In the genomic region with DNA sequence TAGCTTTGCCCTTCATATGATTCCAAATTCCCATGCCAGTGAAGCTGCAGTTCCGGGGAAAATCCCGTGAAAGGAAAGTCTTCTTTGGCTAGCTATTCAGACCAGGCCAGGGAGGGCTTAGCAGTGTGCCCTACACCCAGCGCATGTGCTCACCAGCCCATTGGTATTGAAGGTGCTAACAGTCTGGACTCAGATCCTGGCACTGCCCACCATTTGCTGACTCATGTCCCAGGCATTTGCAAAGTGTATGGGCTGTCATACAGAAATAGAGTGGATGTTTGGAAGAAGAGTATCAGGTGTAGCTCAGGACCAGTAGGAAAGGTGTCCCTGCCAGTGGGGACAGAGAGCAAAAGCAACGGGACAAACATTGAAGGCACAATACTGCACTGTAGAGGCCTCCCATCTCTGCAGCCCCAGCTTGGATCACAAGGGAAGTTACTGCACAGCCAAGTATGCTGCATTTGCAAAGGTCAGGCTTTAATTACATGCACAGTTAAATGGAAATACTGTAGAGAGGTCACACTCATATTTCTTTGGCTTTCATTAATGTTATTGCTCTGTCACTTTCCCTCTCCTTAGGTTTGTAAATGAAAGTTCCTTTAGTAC, we compare ENCODE assay signal across 9 cellular contexts.
DNase-seq lines count a peak whose midpoint lies in the region; ATAC-seq and TF ChIP-seq lines count a peak whose summit lies in the region.
"Had no signal": no experiment of that assay in that cellular context is flagged by ENCODE, and none has a peak within 500 bp of the region (broad histone marks: within the 10 kb centered on the region; RNA-seq: fewer than 3 reads in every experiment).

No MANE protein-coding gene starts in this region.

- H3K36me3 ChIP-seq in breast epithelium: no peaks in the 10 kb centered on the region
- no peaks in the 10 kb centered on the region for H3K36me3 ChIP-seq in mucosa of descending colon (ENCODE audit: low read depth)

- H3K4me3 ChIP-seq in breast epithelium (peak overlapping the region in 1 of 3 donors; percentile 33), mucosa of descending colon (no peak overlapping the region)

- TF ChIP-seq POLR2A in breast epithelium (IDR thresholded peaks at IDR 0.05): no peak

- DNase-seq in EH (ENCODE audit: low read depth) (peak; percentile 24), M059J (ENCODE audit: low read depth) (peak; percentile 70), breast epithelium (ENCODE audit: low spot score in 2 of 2) (peak; percentile 63 to 70), mucosa of descending colon (no peak), GM13977 (ENCODE audit: low spot score) (no peak), NCI-H1930 (lab: John Stamatoyannopoulos, UW) (no peak), GM13976 (ENCODE audit: low spot score) (no peak)
- DNase-seq: CD4-positive, CD25-positive, alpha-beta regulatory T cell had no signal

- H3K27ac ChIP-seq in breast epithelium: peak overlapping the region; percentile 39 to 72

- ATAC-seq in mucosa of descending colon: peak; percentile 30
- ATAC-seq in GM19023 (IDR thresholded peaks at IDR 0.05; ENCODE audit: unreplicated experiment): no peak

- H3K27me3 ChIP-seq in breast epithelium: no peaks in the 10 kb centered on the region

- TF ChIP-seq CTCF in breast epithelium (IDR thresholded peaks at IDR 0.05): no peak
- TF ChIP-seq CTCF in mucosa of descending colon (IDR thresholded peaks at IDR 0.05): no peak
- TF ChIP-seq CTCF in GM13977 (IDR thresholded peaks at IDR 0.05; ENCODE audit: extremely low read depth, insufficient read depth, missing control alignments): no peak
- TF ChIP-seq CTCF in GM13976 (IDR thresholded peaks at IDR 0.05; ENCODE audit: borderline replicate concordance, control extremely low read depth, extremely low read depth, insufficient read depth, missing control alignments): no peak

- H3K9me3 ChIP-seq in breast epithelium (no peaks in the 10 kb centered on the region), mucosa of descending colon (no peaks in the 10 kb centered on the region)

- in situ Hi-C loops in GM13977 (cut with MboI; ENCODE audit: low pct_unique_long_range_greater_than_20kb, low sequenced_read_pairs, unreplicated experiment) (no loop called here), GM13976 (cut with MboI; ENCODE audit: low sequenced_read_pairs, unreplicated experiment) (no loop called here)

- intact Hi-C loops in breast epithelium (cut with DNase I; ENCODE audit: low total_unique reads) (no loop called here), mucosa of descending colon (cut with DNase I, micrococcal nuclease) (no loop called here)

- H3K4me1 ChIP-seq in breast epithelium: peaks cover 0 to 14% of the 10 kb centered on the region in 2 donors
- H3K4me1 ChIP-seq in mucosa of descending colon (ENCODE audit: low read depth): no peaks in the 10 kb centered on the region

Comparison
In these comparisons a context has a peak if more than half of its experiments do, and no peak if none do; other contexts are left out.
1. DNase-seq: peak in EH (single experiment), M059J (single experiment) and breast epithelium (2 of 2); none in mucosa of descending colon (0 of 3), GM13977 (single experiment), NCI-H1930 (0 of 2) and GM13976 (single experiment).